In the genomic region with DNA sequence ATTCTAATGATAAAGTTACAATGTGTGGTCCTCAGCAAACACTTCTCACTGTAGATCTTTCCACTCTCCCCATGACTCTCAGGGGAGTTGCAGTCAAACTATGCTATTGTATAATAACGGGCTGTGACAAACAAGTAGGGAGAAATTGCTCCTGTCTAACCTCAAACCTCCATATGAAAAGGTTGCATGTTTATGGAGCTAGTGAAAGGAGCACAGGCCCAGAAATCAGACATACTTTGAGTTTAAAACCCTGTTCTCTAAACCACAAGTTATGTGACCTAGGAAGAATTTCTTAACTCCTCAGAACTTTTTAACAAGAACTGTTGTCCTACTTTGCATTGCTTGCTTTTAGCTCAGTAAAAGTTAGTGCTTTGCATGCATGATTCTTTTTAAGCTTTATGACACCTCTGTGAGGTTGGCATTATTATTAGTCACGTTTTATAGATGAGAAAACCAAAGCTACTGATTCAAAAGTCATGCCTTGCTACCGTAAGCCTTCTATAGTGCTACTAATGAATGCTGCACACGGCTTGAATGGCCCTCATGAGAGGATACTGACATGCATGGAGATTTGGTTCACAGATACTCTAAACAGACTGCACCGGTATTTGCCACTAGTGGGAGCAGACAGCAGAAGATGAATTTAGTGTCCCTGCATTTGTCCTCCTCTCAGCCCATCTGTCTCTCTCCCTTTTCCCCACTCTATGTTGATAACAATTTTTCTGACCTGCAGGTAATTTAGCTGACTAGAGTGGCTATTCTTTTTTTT, we compare ENCODE assay signal across 11 cellular contexts.
DNase-seq lines count a peak whose midpoint lies in the region; ATAC-seq, FAIRE-seq and TF ChIP-seq lines count a peak whose summit lies in the region.
"Had no signal": no experiment of that assay in that cellular context is flagged by ENCODE, and none has a peak within 500 bp of the region (broad histone marks: within the 10 kb centered on the region; RNA-seq: fewer than 3 reads in every experiment).

No MANE protein-coding gene starts in this region.

- TF ChIP-seq RAD21 in A549 (conservative IDR thresholded peaks at IDR 0.05 in 1 of 2, IDR thresholded peaks at IDR 0.05 in 1 of 2) = no peak

- H3K9me3 Mint-ChIP-seq in activated naive CD4-positive, alpha-beta T cell treated with anti-CD3 and anti-CD28 coated beads, Interleukin-2, amount 50 U/mL, for 72 hours = peaks cover 8 to 16% of the 10 kb centered on the region in 2 donors

- H3K4me3 ChIP-seq in A549 = no peak overlapping the region
- H3K4me3 ChIP-seq in GM12864 (ENCODE audit: low read depth, low read length) = no peak overlapping the region
- no peak overlapping the region for H3K4me3 ChIP-seq in Panc1 (ENCODE audit: low read depth in 2 of 2, low read length in 2 of 2)
- no peak overlapping the region for H3K4me3 ChIP-seq in fibroblast of pulmonary artery (replicated peaks; ENCODE audit: low read depth, low read length)
- no peak overlapping the region for H3K4me3 ChIP-seq in sigmoid colon

- H3K4me2 ChIP-seq in A549 = no peak overlapping the region

- H3K27me3 ChIP-seq in Panc1 (ENCODE audit: control insufficient read depth, insufficient read depth, low read length) = peaks cover 3% of the 10 kb centered on the region; the same call in 1 of the 2 replicates
- H3K27me3 ChIP-seq in sigmoid colon = no peaks in the 10 kb centered on the region

- ATAC-seq in A549 (peak in 1 of 2 experiments; percentile 58; a peak in 3 of 6 replicates), Panc1 (no peak), HG03097 (IDR thresholded peaks at IDR 0.05; ENCODE audit: low FRiP score, unreplicated experiment) (no peak), HG03280 (IDR thresholded peaks at IDR 0.05; ENCODE audit: unreplicated experiment) (no peak)
- no peak for ATAC-seq in activated naive CD4-positive, alpha-beta T cell treated with anti-CD3 and anti-CD28 coated beads, Interleukin-2, amount 50 U/mL, for 72 hours

- no TSS peak for BruUV-seq in Panc1 (replicated peaks; lab: Mats Ljungman, UMichigan)

- POLR2A ChIA-PET in A549 (lab: Yijun Ruan, JAX) = interaction anchor here (0.9 kb wide), 1 partner anchor 160 kb away, joined by 4 read pairs; no protein-coding TSS in a partner anchor
- POLR2A ChIA-PET in Panc1 (lab: Charles Lee) = interaction anchor here (0.6 kb wide), 1 partner anchor 160 kb away, joined by 3 read pairs; no protein-coding TSS in a partner anchor

- TF ChIP-seq EP300 in A549 (IDR thresholded peaks at IDR 0.05) (no peak), sigmoid colon (IDR thresholded peaks at IDR 0.05) (no peak)

- CTCF ChIA-PET in A549 (lab: Yijun Ruan, JAX) (interaction anchor here (0.7 to 1.2 kb wide), 4 partner anchors 8 to 160 kb away, joined by 3 to 4 read pairs (median 3); no protein-coding TSS in a partner anchor), Panc1 (lab: Charles Lee) (no interaction called here)

- peak; percentile 7 for FAIRE-seq in A549 (lab: Jason Lieb, UNC)

- H3K27ac Mint-ChIP-seq in activated naive CD4-positive, alpha-beta T cell treated with anti-CD3 and anti-CD28 coated beads, Interleukin-2, amount 50 U/mL, for 72 hours = no peak overlapping the region

- WGBS in A549 (ENCODE audit: missing lambda C conversion rate) = 43% methylated on average over 5 of the region's 5 CpGs
- 65 to 66% methylated on average over 5 of the region's 5 CpGs for WGBS in sigmoid colon, 2 donors

- intact Hi-C loops in Panc1 (cut with micrococcal nuclease; ENCODE audit: unreplicated experiment) (no loop called here), sigmoid colon (cut with DNase I) (no loop called here)

- H3K36me3 ChIP-seq in Panc1 (ENCODE audit: control insufficient read depth, insufficient read depth, low read length) = no peaks in the 10 kb centered on the region
- H3K36me3 ChIP-seq in sigmoid colon = no peaks in the 10 kb centered on the region

- H3K9me3 ChIP-seq in A549 (0 out of 3 replicates have a peak, but pooled peaks cover 1% of the 10 kb centered on the region), Panc1 (ENCODE audit: control insufficient read depth, insufficient read depth, low read depth, low read length) (no peaks in the 10 kb centered on the region), sigmoid colon (peaks cover 0 to 10% (median 0%) of the 10 kb centered on the region in 4 donors)

- H3K4me1 ChIP-seq in A549 (no peaks in the 10 kb centered on the region), Panc1 (ENCODE audit: control insufficient read depth, insufficient read depth, low read length) (no peaks in the 10 kb centered on the region), sigmoid colon (peaks cover 0 to 18% (median 15%) of the 10 kb centered on the region in 4 donors)

- TF ChIP-seq POLR2A in A549 (IDR thresholded peaks at IDR 0.05; ENCODE audit: low read length) (no peak), sigmoid colon (IDR thresholded peaks at IDR 0.05) (no peak)

- H3K36me3 Mint-ChIP-seq in activated naive CD4-positive, alpha-beta T cell treated with anti-CD3 and anti-CD28 coated beads, Interleukin-2, amount 50 U/mL, for 72 hours = peaks cover 8 to 14% of the 10 kb centered on the region in 2 donors

- TF ChIP-seq CTCF in A549 (IDR thresholded peaks at IDR 0.05) (no peak), GM12864 (IDR thresholded peaks at IDR 0.05; ENCODE audit: low read depth, low read length, missing control alignments) (peak; percentile 45), Panc1 (IDR thresholded peaks at IDR 0.05) (peak; percentile 23), fibroblast of pulmonary artery (IDR thresholded peaks at IDR 0.05; ENCODE audit: low read length, missing control alignments) (peak; percentile 31), sigmoid colon (IDR thresholded peaks at IDR 0.05) (no peak)

- in situ Hi-C loops in Panc1 (cut with HindIII; ENCODE audit: low pct_unique_long_range_greater_than_20kb, low sequenced_read_pairs) = no loop called here

- H3K27ac ChIP-seq in A549 (no peak overlapping the region), Panc1 (ENCODE audit: low read length) (no peak overlapping the region), sigmoid colon (no peak overlapping the region)
- H3K27ac ChIP-seq: epithelial cell of prostate had no signal

- peak in 1 of 2 experiments; percentile 11 for DNase-seq in A549 (ENCODE audit: low read depth in 1 of 2, low spot score in 1 of 2)
- DNase-seq in GM12864 (ENCODE audit: low read depth) = peak; percentile 7
- no peak for DNase-seq in Panc1 (ENCODE audit: low read depth, low spot score)
- DNase-seq in fibroblast of pulmonary artery (ENCODE audit: low read depth) = no peak
- no peak for DNase-seq in activated naive CD4-positive, alpha-beta T cell treated with anti-CD3 and anti-CD28 coated beads, Interleukin-2, amount 50 U/mL, for 72 hours (ENCODE audit: low spot score in 2 of 2)
- no peak for DNase-seq in sigmoid colon
- DNase-seq: NCI-H1436 treated with DMSO at 0.1 percent for 48 hours, T-helper 9 cell had no signal

TF ChIP-seq in A549, 52 proteins besides CTCF, POLR2A, EP300 and RAD21:
- TF ChIP-seq, protein P1, sequence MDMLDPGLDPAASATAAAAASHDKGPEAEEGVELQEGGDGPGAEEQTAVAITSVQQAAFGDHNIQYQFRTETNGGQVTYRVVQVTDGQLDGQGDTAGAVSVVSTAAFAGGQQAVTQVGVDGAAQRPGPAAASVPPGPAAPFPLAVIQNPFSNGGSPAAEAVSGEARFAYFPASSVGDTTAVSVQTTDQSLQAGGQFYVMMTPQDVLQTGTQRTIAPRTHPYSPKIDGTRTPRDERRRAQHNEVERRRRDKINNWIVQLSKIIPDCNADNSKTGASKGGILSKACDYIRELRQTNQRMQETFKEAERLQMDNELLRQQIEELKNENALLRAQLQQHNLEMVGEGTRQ (IDR thresholded peaks at IDR 0.05) = no peak
- TF ChIP-seq TP53 (CRISPR knock-in tag; IDR thresholded peaks at IDR 0.05) (no peak), ZSCAN20 (CRISPR knock-in tag; IDR thresholded peaks at IDR 0.05) (no peak), CBX2 (IDR thresholded peaks at IDR 0.05; ENCODE audit: borderline replicate concordance, low read depth) (no peak), HOXA7 (CRISPR knock-in tag; IDR thresholded peaks at IDR 0.05) (no peak), GATA3 (IDR thresholded peaks at IDR 0.05; ENCODE audit: borderline replicate concordance) (no peak), CHD2 (IDR thresholded peaks at IDR 0.05; ENCODE audit: low read length, partially characterized antibody) (no peak), RCOR1 (IDR thresholded peaks at IDR 0.05; ENCODE audit: low read depth, low read length) (no peak), FOXS1 (CRISPR knock-in tag; IDR thresholded peaks at IDR 0.05) (no peak), ZNF302 (CRISPR knock-in tag; IDR thresholded peaks at IDR 0.05) (no peak), HEYL (CRISPR knock-in tag; IDR thresholded peaks at IDR 0.05) (no peak), CHD4 (IDR thresholded peaks at IDR 0.05; ENCODE audit: borderline replicate concordance) (no peak), KDM5A (IDR thresholded peaks at IDR 0.05) (no peak), POLR2AphosphoS2 (conservative IDR thresholded peaks at IDR 0.05; ENCODE audit: low read length) (no peak), MAFK (IDR thresholded peaks at IDR 0.05; ENCODE audit: partially characterized antibody) (no peak), TFCP2L1 (CRISPR knock-in tag; IDR thresholded peaks at IDR 0.05) (no peak), FOSB (CRISPR knock-in tag; IDR thresholded peaks at IDR 0.05) (no peak), FOSL2 (IDR thresholded peaks at IDR 0.05) (no peak), FOSL2 (CRISPR knock-in tag; IDR thresholded peaks at IDR 0.05) (no peak), HOXB5 (CRISPR knock-in tag; IDR thresholded peaks at IDR 0.05) (no peak)
- TF ChIP-seq, protein P2, sequence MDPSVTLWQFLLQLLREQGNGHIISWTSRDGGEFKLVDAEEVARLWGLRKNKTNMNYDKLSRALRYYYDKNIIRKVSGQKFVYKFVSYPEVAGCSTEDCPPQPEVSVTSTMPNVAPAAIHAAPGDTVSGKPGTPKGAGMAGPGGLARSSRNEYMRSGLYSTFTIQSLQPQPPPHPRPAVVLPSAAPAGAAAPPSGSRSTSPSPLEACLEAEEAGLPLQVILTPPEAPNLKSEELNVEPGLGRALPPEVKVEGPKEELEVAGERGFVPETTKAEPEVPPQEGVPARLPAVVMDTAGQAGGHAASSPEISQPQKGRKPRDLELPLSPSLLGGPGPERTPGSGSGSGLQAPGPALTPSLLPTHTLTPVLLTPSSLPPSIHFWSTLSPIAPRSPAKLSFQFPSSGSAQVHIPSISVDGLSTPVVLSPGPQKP (IDR thresholded peaks at IDR 0.05; ENCODE audit: low read depth, low read length) = no peak
TF ChIP-seq in A549: peak in this region for 0.

Comparison
In these comparisons a context has a peak if more than half of its experiments do, and no peak if none do; other contexts are left out.
1. CTCF ChIP-seq: peak in GM12864 (single experiment), Panc1 (single experiment) and fibroblast of pulmonary artery (single experiment); none in A549 (single experiment) and sigmoid colon (0 of 4).